ENCODE assay signal across 9 cellular contexts in the genomic region with DNA sequence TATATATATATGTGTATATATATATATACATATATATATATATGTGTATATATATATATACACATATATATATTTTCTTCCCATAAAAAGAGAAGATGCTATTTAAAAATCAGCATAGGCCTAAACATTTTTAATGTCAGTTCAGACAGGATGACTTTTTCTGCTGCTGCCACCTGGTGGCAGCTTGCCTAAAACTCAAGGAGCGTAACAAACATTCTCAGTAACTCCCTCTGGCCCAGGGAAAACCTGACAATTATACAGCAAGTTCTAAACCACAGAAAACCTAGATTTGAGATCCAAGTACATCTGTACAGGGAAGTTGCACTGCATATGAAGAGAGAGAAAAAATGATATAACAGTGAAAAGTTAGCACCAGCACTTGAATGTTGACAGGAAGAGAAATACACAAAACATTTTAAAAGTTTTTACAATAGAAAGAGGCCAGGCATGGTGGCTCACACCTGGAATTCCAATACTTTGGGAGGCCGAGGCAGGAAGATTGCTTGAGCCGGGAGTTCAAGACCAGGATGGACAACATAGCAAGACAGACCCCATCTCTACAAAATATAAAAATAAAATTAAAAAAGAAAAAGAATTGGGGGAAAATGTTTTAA. TPM values are rescaled to one million over a fixed set of nuclear protein-coding genes. Genes with fewer than 3 reads are reported as not detected.
DNase-seq lines count a peak whose midpoint lies in the region; FAIRE-seq and TF ChIP-seq lines count a peak whose summit lies in the region.
"Had no signal": no experiment of that assay in that cellular context is flagged by ENCODE, and none has a peak within 500 bp of the region (broad histone marks: within the 10 kb centered on the region; RNA-seq: fewer than 3 reads in every experiment).

No MANE protein-coding gene starts in this region.

- H2BK120ac ChIP-seq in H1 (replicated peaks; ENCODE audit: low read depth, low read length) = no peak overlapping the region

- H4K91ac ChIP-seq in H1 (replicated peaks; ENCODE audit: insufficient read length, low read length) = no peak overlapping the region

- CTCF ChIA-PET in Caco-2 (lab: Charles Lee) = no interaction called here
- CTCF ChIA-PET in H1 (lab: Charles Lee; ENCODE audit: partially characterized antibody) = interaction anchor here (0.6 to 5.3 kb wide), 22 partner anchors 9 to 940 kb away, joined by 3 to 59 read pairs (median 4); partner anchors contain the start of genes OR8A1 and OR8B12

- BruUV-seq in Caco-2 (replicated peaks; lab: Mats Ljungman, UMichigan) = no TSS peak

- H2BK12ac ChIP-seq in H1 (ENCODE audit: low read depth, low read length) = no peak overlapping the region

- H3K79me1 ChIP-seq in H1 (ENCODE audit: low read depth, low read length) = no peaks in the 10 kb centered on the region

- no peak overlapping the region for H3K23ac ChIP-seq in H1 (ENCODE audit: insufficient read length)

- no peaks in the 10 kb centered on the region for H3K23me2 ChIP-seq in H1 (ENCODE audit: low read depth, low read length)

- H3K9me3 Mint-ChIP-seq in Caco-2 (ENCODE audit: unreplicated experiment) = no peaks in the 10 kb centered on the region
- H3K9me3 Mint-ChIP-seq: T-helper 1 cell treated with Interleukin-12 subunit alpha and Interleukin-12 subunit beta and Interleukin-4 antibody, amounts not matched to agents 30 μg/mL and 1 μg/mL, for 36 hours had no signal

- H3K4me3 Mint-ChIP-seq in Caco-2 (ENCODE audit: unreplicated experiment) = no peak overlapping the region
- H3K4me3 Mint-ChIP-seq: T-helper 1 cell treated with Interleukin-12 subunit alpha and Interleukin-12 subunit beta and Interleukin-4 antibody, amounts not matched to agents 30 μg/mL and 1 μg/mL, for 36 hours had no signal

- no peak overlapping the region for H3K18ac ChIP-seq in H1 (ENCODE audit: extremely low read depth, low read length)

- H3K9me3 ChIP-seq in Caco-2 (0 out of 2 replicates have a peak, but pooled peaks cover 4% of the 10 kb centered on the region), H1 (ENCODE audit: insufficient read depth in 2 of 2, low read depth in 1 of 2, low read length in 1 of 2) (no peaks in the 10 kb centered on the region), transverse colon (no peaks in the 10 kb centered on the region)

- no peaks in the 10 kb centered on the region for H3K79me2 ChIP-seq in H1 (ENCODE audit: control insufficient read depth in 1 of 2, insufficient read depth in 2 of 2, low read length in 2 of 2)

- DNase-seq in Caco-2 (peak; percentile 59 to 73), H4 (ENCODE audit: low spot score) (peak; percentile 49), NCI-H2171 treated with DMSO at 0.1 percent for 48 hours (lab: John Stamatoyannopoulos, UW) (peak; percentile 25), H1 (ENCODE audit: low read depth in 1 of 2, low spot score in 2 of 2) (peak; percentile 39 to 66), mucosa of gallbladder (ENCODE audit: low spot score) (peak; percentile 53), transverse colon (peak; percentile 44), occipital lobe (lab: John Stamatoyannopoulos, UW) (no peak)
- DNase-seq in activated CD4-positive, alpha-beta T cell treated with anti-CD3 and anti-CD28 coated beads for 24 hours (ENCODE audit: low read depth in 2 of 2) = peak; percentile 23 to 28

- H3K27ac Mint-ChIP-seq in Caco-2 (ENCODE audit: unreplicated experiment) = no peak overlapping the region
- H3K27ac Mint-ChIP-seq: T-helper 1 cell treated with Interleukin-12 subunit alpha and Interleukin-12 subunit beta and Interleukin-4 antibody, amounts not matched to agents 30 μg/mL and 1 μg/mL, for 36 hours had no signal

- H4K8ac ChIP-seq in H1 (ENCODE audit: extremely low read depth, insufficient read depth, low read length) = no peak overlapping the region

- H3K4me1 ChIP-seq in Caco-2 (no peaks in the 10 kb centered on the region), H1 (replicated peaks in 1 of 4; ENCODE audit: control insufficient read depth in 3 of 4, insufficient read depth in 4 of 4, low read length in 3 of 4) (peaks cover 0 to 3% (median 0%) of the 10 kb centered on the region in 4 experiments; a peak in 1 of 7 replicates), transverse colon (peaks cover 0 to 12% (median 6%) of the 10 kb centered on the region in 4 donors)

- peaks cover 2% of the 10 kb centered on the region for H3K27me3 ChIP-seq in Caco-2 (replicated peaks; ENCODE audit: control insufficient read depth, insufficient read depth, low read length)
- H3K27me3 ChIP-seq in H1 (replicated peaks in 1 of 4; ENCODE audit: control insufficient read depth in 3 of 4, extremely low read depth in 1 of 4, insufficient read depth in 3 of 4, low read length in 3 of 4) = no peaks in the 10 kb centered on the region
- H3K27me3 ChIP-seq in transverse colon = peaks cover 60% of the 10 kb centered on the region

- no peaks in the 10 kb centered on the region for H3K36me3 Mint-ChIP-seq in Caco-2 (ENCODE audit: insufficient read depth, unreplicated experiment)

- peaks cover 32% of the 10 kb centered on the region for H3K27me3 Mint-ChIP-seq in Caco-2 (ENCODE audit: insufficient read depth, unreplicated experiment)

- no peak overlapping the region for H2BK20ac ChIP-seq in H1 (ENCODE audit: low read length)

- no peak overlapping the region for H3K4ac ChIP-seq in H1 (replicated peaks; ENCODE audit: insufficient read length, low read depth, low read length)

- no peak overlapping the region for H3K4me2 ChIP-seq in H1 (ENCODE audit: insufficient read depth in 1 of 2, low read depth in 2 of 2, low read length in 2 of 2)

- no peak overlapping the region for H4K5ac ChIP-seq in H1 (ENCODE audit: insufficient read length, low read depth, low read length)

- TF ChIP-seq POLR2A in H1 (IDR thresholded peaks at IDR 0.05; ENCODE audit: control extremely low read depth in 1 of 2, low read depth in 2 of 2, low read length in 2 of 2) (no peak), transverse colon (IDR thresholded peaks at IDR 0.05) (no peak)

- in situ Hi-C loops in transverse colon (cut with MboI; ENCODE audit: low pct_ligation_motif_present in 1 of 4, low pct_unique_long_range_greater_than_20kb in 1 of 4, low sequenced_read_pairs in 3 of 4) = loop anchor here in 3 of 4 donors (5.0 to 25.0 kb wide), 3 partner anchors 169 to 524 kb away; no protein-coding TSS in a partner anchor

- no peak overlapping the region for H3K9ac ChIP-seq in H1 (replicated peaks in 1 of 4; ENCODE audit: extremely low read depth in 1 of 4, low read depth in 3 of 4, low read length in 3 of 4)

- peak; percentile 57 to 72 for TF ChIP-seq RAD21 in H1 (IDR thresholded peaks at IDR 0.05 in 1 of 2, conservative IDR thresholded peaks at IDR 0.05 in 1 of 2; ENCODE audit: low read depth in 2 of 2, low read length in 2 of 2)

- no peak overlapping the region for H2AFZ ChIP-seq in H1 (ENCODE audit: low read length)

- H3K4me3 ChIP-seq in Caco-2 (ENCODE audit: low read depth, low read length) (no peak overlapping the region), H1 (ENCODE audit: extremely low read depth in 1 of 4, insufficient read depth in 2 of 4, low read depth in 3 of 4, low read length in 4 of 4) (no peak overlapping the region), transverse colon (no peak overlapping the region)

- no peak overlapping the region for H2BK5ac ChIP-seq in H1 (ENCODE audit: low read depth, low read length)

- no peaks in the 10 kb centered on the region for H3K4me1 Mint-ChIP-seq in Caco-2 (ENCODE audit: low read depth, unreplicated experiment)

- POLR2A ChIA-PET in Caco-2 (lab: Charles Lee) (no interaction called here), H1 (lab: Charles Lee; ENCODE audit: partially characterized antibody) (no interaction called here)

- H2BK15ac ChIP-seq in H1 (ENCODE audit: low read length) = no peak overlapping the region

- no peak overlapping the region for H3K14ac ChIP-seq in H1 (ENCODE audit: insufficient read length)

- H3K27ac ChIP-seq in H1 (ENCODE audit: low read depth, low read length) (no peak overlapping the region), transverse colon (no peak overlapping the region)

- TF ChIP-seq EP300 in H1 (IDR thresholded peaks at IDR 0.05; ENCODE audit: borderline replicate concordance in 1 of 2, low read depth in 2 of 2, low read length in 2 of 2) = no peak
- no peak for TF ChIP-seq EP300 in transverse colon (IDR thresholded peaks at IDR 0.05; ENCODE audit: low read depth)

- FAIRE-seq in H1 (lab: Jason Lieb, UNC) = peak; percentile 82

- no peak overlapping the region for H2AK5ac ChIP-seq in H1 (ENCODE audit: low read depth, low read length)

- no peaks in the 10 kb centered on the region for H4K20me1 ChIP-seq in H1 (replicated peaks in 1 of 2; ENCODE audit: control insufficient read depth in 1 of 2, insufficient read depth in 2 of 2, low read length in 2 of 2)

- 74% methylated on average over 3 of the region's 3 CpGs; no CpG with 5 or more reads in 1 of the 2 experiments for WGBS in H1 (ENCODE audit: extremely low coverage in 1 of 2, insufficient coverage in 1 of 2, insufficient read length in 1 of 2, insufficient replicate concordance in 2 of 2, low coverage in 1 of 2, low lambda C conversion rate in 2 of 2, missing lambda C conversion rate in 1 of 2), 2 experiments
- 36 to 53% methylated on average over 2 to 3 of the region's 3 CpGs for WGBS in transverse colon (ENCODE audit: low coverage in 1 of 2), 2 donors

- no peak overlapping the region for H3K56ac ChIP-seq in H1 (replicated peaks; ENCODE audit: insufficient read length, low read depth, low read length)

- H3K36me3 ChIP-seq in Caco-2 (ENCODE audit: control insufficient read depth, insufficient read depth, low read length) = no peaks in the 10 kb centered on the region
- no peaks in the 10 kb centered on the region for H3K36me3 ChIP-seq in H1 (ENCODE audit: control insufficient read depth in 2 of 4, insufficient read depth in 4 of 4, low read length in 3 of 4)
- H3K36me3 ChIP-seq in transverse colon = no peaks in the 10 kb centered on the region

- TF ChIP-seq CTCF in Caco-2 (IDR thresholded peaks at IDR 0.05; ENCODE audit: insufficient read depth in 1 of 2, low read depth in 1 of 2, low read length in 1 of 2, severe bottlenecking in 1 of 2, unreplicated experiment in 1 of 2) (peak; percentile 79 to 91), H1 (IDR thresholded peaks at IDR 0.05; ENCODE audit: control extremely low read depth in 1 of 3, insufficient read depth in 1 of 3, low read depth in 1 of 3, low read length in 3 of 3) (peak; percentile 19 to 69 (median 66)), transverse colon (IDR thresholded peaks at IDR 0.05) (peak; percentile 42 to 58 (median 53))

- intact Hi-C loops in Caco-2 (cut with micrococcal nuclease; ENCODE audit: unreplicated experiment) = loop anchor here (1.0 to 2.0 kb wide), 4 partner anchors 48 to 515 kb away; no protein-coding TSS in a partner anchor
- intact Hi-C loops in transverse colon (cut with DNase I; ENCODE audit: low total_unique reads) = loop anchor here (10.0 kb wide), 1 partner anchor 512 kb away; no protein-coding TSS in a partner anchor

RNA-seq across cellular contexts. Expression of gene OR8A1, which starts 16.6 kb away (rescaled TPM):
- not detected in 2 replicates for total RNA-seq in Caco-2 (2022)
- not detected in 2 replicates for total RNA-seq in H4 (2014; rRNA removed; shearing (Covaris generic))
- total RNA-seq in H1 (2021; fragmentation: NEBNext Ultra II Directional; extraction: Animal tissue kit (Norgen Biotek cat#: 25700)) = not detected in 2 replicates
- polyA plus RNA-seq in H1 (2011; rRNA removed) = not detected in 2 replicates
- polyA plus RNA-seq in H1 (2011; cell fraction: cytosol; rRNA removed) = not detected
- polyA plus RNA-seq in H1 (2011; cell fraction: nucleus; rRNA removed) = not detected
- not detected in 4 replicates for polyA plus RNA-seq in H1 (2012, experiment 1 of 2)
- not detected for polyA plus RNA-seq in H1 (2012, experiment 2 of 2)
- not detected for polyA plus RNA-seq in H1 (2013, experiment 1 of 2)
- not detected for polyA plus RNA-seq in H1 (2013, experiment 2 of 2)
- polyA minus RNA-seq in H1 (2011; rRNA and poly(A)+ RNA removed) = not detected in 2 replicates
- polyA minus RNA-seq in H1 (2011; cell fraction: cytosol; rRNA and poly(A)+ RNA removed) = not detected
- not detected for polyA minus RNA-seq in H1 (2011; cell fraction: nucleus; rRNA and poly(A)+ RNA removed)
- total RNA-seq in mucosa of gallbladder = not detected
- total RNA-seq in transverse colon = not detected
- not detected for total RNA-seq in occipital lobe

RNA-seq across cellular contexts. Expression of gene PANX3, which starts 24.9 kb away (rescaled TPM):
- total RNA-seq in Caco-2 (2022) (not detected in 2 replicates), mucosa of gallbladder (not detected), transverse colon (under 1 TPM in 1 of 4 donors, not detected in 3; 0.41 TPM), occipital lobe (not detected)
- not detected in 2 replicates for total RNA-seq in H4 (2014; rRNA removed; shearing (Covaris generic))
- total RNA-seq in H1 (2021; fragmentation: NEBNext Ultra II Directional; extraction: Animal tissue kit (Norgen Biotek cat#: 25700)) = not detected in 2 replicates
- polyA plus RNA-seq in H1 (2011; rRNA removed) = not detected in 2 replicates
- not detected for polyA plus RNA-seq in H1 (2011; cell fraction: cytosol; rRNA removed)
- polyA plus RNA-seq in H1 (2011; cell fraction: nucleus; rRNA removed) = not detected
- polyA plus RNA-seq in H1 (2012, experiment 1 of 2) = not detected in 4 replicates
- not detected for polyA plus RNA-seq in H1 (2012, experiment 2 of 2)
- not detected for polyA plus RNA-seq in H1 (2013, experiment 1 of 2)
- not detected for polyA plus RNA-seq in H1 (2013, experiment 2 of 2)
- polyA minus RNA-seq in H1 (2011; rRNA and poly(A)+ RNA removed) = not detected in 2 replicates
- polyA minus RNA-seq in H1 (2011; cell fraction: cytosol; rRNA and poly(A)+ RNA removed) = not detected
- polyA minus RNA-seq in H1 (2011; cell fraction: nucleus; rRNA and poly(A)+ RNA removed) = not detected

RNA-seq across cellular contexts. Expression of gene TBRG1, which starts 36.3 kb away (rescaled TPM):
- total RNA-seq in Caco-2 (2022) (71.5 and 72.0 TPM in 2 replicates), mucosa of gallbladder (43.9 TPM), transverse colon (10 to 100 TPM; 19.8 to 44.0 (median 30.3) TPM), occipital lobe (42.7 TPM)
- total RNA-seq in H4 (2014; rRNA removed; shearing (Covaris generic)) = 22.8 and 24.8 TPM in 2 replicates
- 22.7 and 26.7 TPM in 2 replicates for total RNA-seq in H1 (2021; fragmentation: NEBNext Ultra II Directional; extraction: Animal tissue kit (Norgen Biotek cat#: 25700))
- polyA plus RNA-seq in H1 (2011; rRNA removed) = 13.6 and 16.3 TPM in 2 replicates
- 18.8 TPM for polyA plus RNA-seq in H1 (2011; cell fraction: cytosol; rRNA removed)
- polyA plus RNA-seq in H1 (2011; cell fraction: nucleus; rRNA removed) = 56.8 TPM
- polyA plus RNA-seq in H1 (2012, experiment 1 of 2) = 18.4 to 29.3 TPM (median 20.6 TPM) in 4 replicates
- 10.0 TPM for polyA plus RNA-seq in H1 (2012, experiment 2 of 2)
- polyA plus RNA-seq in H1 (2013, experiment 1 of 2) = 25.2 TPM
- 21.6 TPM for polyA plus RNA-seq in H1 (2013, experiment 2 of 2)
- polyA minus RNA-seq in H1 (2011; rRNA and poly(A)+ RNA removed) = 20.9 and 23.2 TPM in 2 replicates
- polyA minus RNA-seq in H1 (2011; cell fraction: cytosol; rRNA and poly(A)+ RNA removed) = 14.7 TPM
- polyA minus RNA-seq in H1 (2011; cell fraction: nucleus; rRNA and poly(A)+ RNA removed) = 31.5 TPM

RNA-seq across cellular contexts. Expression of gene OR8B12, which starts 42.9 kb away (rescaled TPM):
- total RNA-seq in Caco-2 (2022) = not detected in 2 replicates
- total RNA-seq in H4 (2014; rRNA removed; shearing (Covaris generic)) = not detected in 2 replicates
- not detected in 2 replicates for total RNA-seq in H1 (2021; fragmentation: NEBNext Ultra II Directional; extraction: Animal tissue kit (Norgen Biotek cat#: 25700))
- polyA plus RNA-seq in H1 (2011; rRNA removed) = not detected in 2 replicates
- polyA plus RNA-seq in H1 (2011; cell fraction: cytosol; rRNA removed) = not detected
- polyA plus RNA-seq in H1 (2011; cell fraction: nucleus; rRNA removed) = not detected
- polyA plus RNA-seq in H1 (2012, experiment 1 of 2) = not detected in 4 replicates
- polyA plus RNA-seq in H1 (2012, experiment 2 of 2) = not detected
- not detected for polyA plus RNA-seq in H1 (2013, experiment 1 of 2)
- not detected for polyA plus RNA-seq in H1 (2013, experiment 2 of 2)
- polyA minus RNA-seq in H1 (2011; rRNA and poly(A)+ RNA removed) = not detected in 2 replicates
- not detected for polyA minus RNA-seq in H1 (2011; cell fraction: cytosol; rRNA and poly(A)+ RNA removed)
- not detected for polyA minus RNA-seq in H1 (2011; cell fraction: nucleus; rRNA and poly(A)+ RNA removed)
- total RNA-seq in mucosa of gallbladder = not detected
- total RNA-seq in transverse colon = not detected
- total RNA-seq in occipital lobe = not detected
